Comparison of ENCODE assay signal across 8 cellular contexts in the genomic region with DNA sequence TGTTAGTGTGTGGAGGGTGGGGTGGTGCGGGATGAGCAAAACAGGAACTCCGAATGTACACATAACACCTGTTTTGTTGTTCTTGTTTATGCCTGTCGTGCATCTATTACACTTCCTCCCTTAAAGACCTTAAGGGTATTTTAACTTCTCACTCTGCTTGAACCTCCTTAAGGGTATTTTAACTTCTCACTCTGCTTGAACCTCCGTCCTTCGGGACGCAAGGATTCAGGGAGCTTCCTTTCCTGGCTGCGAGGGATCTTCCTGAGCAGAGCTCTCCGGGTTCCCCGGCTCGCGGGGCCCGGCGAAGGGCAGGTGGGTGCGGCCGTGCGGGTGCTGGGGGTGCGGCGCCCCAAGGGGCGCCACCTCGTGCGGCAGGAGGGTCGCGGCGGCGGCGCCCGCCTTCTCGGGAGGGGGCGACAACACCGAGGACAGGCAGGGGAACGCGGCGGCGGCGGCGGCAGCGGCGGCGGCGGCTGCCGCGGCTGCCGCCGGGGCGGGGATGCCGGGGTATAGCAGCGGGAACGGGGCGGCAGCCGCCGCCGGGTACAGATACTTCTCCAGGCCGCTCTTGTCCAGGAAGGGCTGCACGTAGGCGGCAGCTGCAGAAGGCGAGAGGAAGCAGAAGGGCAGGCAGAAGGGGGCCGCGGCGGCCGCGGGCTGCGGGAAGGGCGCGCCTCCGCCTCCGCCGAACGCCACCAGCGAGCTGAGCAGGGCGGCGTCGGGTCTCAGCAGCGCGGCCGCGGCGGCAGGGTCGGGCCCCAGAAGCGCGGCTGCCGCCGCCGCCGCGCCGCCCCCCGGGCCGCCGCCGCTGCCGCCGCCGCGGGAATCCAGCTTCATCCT. TPM values are rescaled to one million over a fixed set of nuclear protein-coding genes. Genes with fewer than 3 reads are reported as not detected.
DNase-seq lines count a peak whose midpoint lies in the region; ATAC-seq and TF ChIP-seq lines count a peak whose summit lies in the region.

No MANE protein-coding gene starts in this region.

- H3K4me1 ChIP-seq in mucosa of descending colon (ENCODE audit: low read depth): peaks cover 21% of the 10 kb centered on the region
- peaks cover 21% of the 10 kb centered on the region for H3K4me1 ChIP-seq in vagina

- intact Hi-C loops in mucosa of descending colon (cut with DNase I, micrococcal nuclease): loop anchor here in 1 of 2 donors (5.0 kb wide), 1 partner anchor 165 kb away; a partner anchor contains a TSS
- intact Hi-C loops in vagina (cut with DNase I): loop anchor here (10.0 kb wide), 1 partner anchor 163 kb away; no protein-coding TSS in a partner anchor

- H3K4me3 ChIP-seq in WERI-Rb-1 (ENCODE audit: low read depth, low read length) (peak overlapping the region; percentile 22), mucosa of descending colon (peak overlapping the region; percentile 17), vagina (peak overlapping the region; percentile 70 to 72)

- DNase-seq in NCI-H1417 (lab: John Stamatoyannopoulos, UW) (peak; percentile 24 to 79 (median 76)), NCI-H1417 treated with DMSO at 0.1 percent for 48 hours (lab: John Stamatoyannopoulos, UW) (no peak), HK-2 (ENCODE audit: unreplicated experiment) (peak; percentile 24), WERI-Rb-1 (peak; percentile 11), mucosa of descending colon (peak; percentile 30 to 67 (median 58)), vagina (ENCODE audit: extremely low spot score in 2 of 2) (no peak), AG20443 (ENCODE audit: low spot score) (no peak)
- DNase-seq in effector memory CD8-positive, alpha-beta T cell: no peak

- no peak for TF ChIP-seq CTCF in WERI-Rb-1 (IDR thresholded peaks at IDR 0.05; ENCODE audit: low read depth, low read length)
- TF ChIP-seq CTCF in mucosa of descending colon (IDR thresholded peaks at IDR 0.05): no peak
- no peak for TF ChIP-seq CTCF in vagina (IDR thresholded peaks at IDR 0.05)

- H3K27me3 Mint-ChIP-seq in effector memory CD8-positive, alpha-beta T cell: peaks cover 76 to 79% of the 10 kb centered on the region in 2 donors

- H3K4me3 Mint-ChIP-seq in effector memory CD8-positive, alpha-beta T cell: peak overlapping the region; percentile 68 to 75

- H3K9me3 ChIP-seq in WERI-Rb-1 (ENCODE audit: severe bottlenecking) (no peaks in the 10 kb centered on the region), mucosa of descending colon (no peaks in the 10 kb centered on the region), vagina (no peaks in the 10 kb centered on the region)

- H3K36me3 Mint-ChIP-seq in effector memory CD8-positive, alpha-beta T cell (ENCODE audit: insufficient read depth): no peaks in the 10 kb centered on the region

- no peak overlapping the region for H3K27ac Mint-ChIP-seq in effector memory CD8-positive, alpha-beta T cell

- peak; percentile 54 for ATAC-seq in effector memory CD8-positive, alpha-beta T cell (replicated peaks)
- ATAC-seq in mucosa of descending colon: peak; percentile 0

- peaks cover 25 to 31% of the 10 kb centered on the region in 2 donors for H3K4me1 Mint-ChIP-seq in effector memory CD8-positive, alpha-beta T cell (ENCODE audit: low read depth in 2 of 2)

- H3K36me3 ChIP-seq in WERI-Rb-1 (no peaks in the 10 kb centered on the region), mucosa of descending colon (ENCODE audit: low read depth) (no peaks in the 10 kb centered on the region), vagina (no peaks in the 10 kb centered on the region)

- no peak for TF ChIP-seq POLR2A in vagina (IDR thresholded peaks at IDR 0.05)

- H3K27ac ChIP-seq in WERI-Rb-1 (no peak overlapping the region), vagina (peak overlapping the region; percentile 94)

- H3K9me3 Mint-ChIP-seq in effector memory CD8-positive, alpha-beta T cell: no peaks in the 10 kb centered on the region

- H3K27me3 ChIP-seq in WERI-Rb-1 (ENCODE audit: insufficient read depth, low read depth, severe bottlenecking): peaks cover 57% of the 10 kb centered on the region
- no peaks in the 10 kb centered on the region for H3K27me3 ChIP-seq in vagina

RNA-seq across cellular contexts. Expression of a gene that starts 2.8 kb away (rescaled TPM):
- total RNA-seq in mucosa of descending colon: 10 to 100 TPM; 41.0 to 91.9 (median 43.0) TPM
- total RNA-seq in vagina: 2.9 TPM

Comparison
In these comparisons a context has a peak if more than half of its experiments do, and no peak if none do; other contexts are left out.
1. DNase-seq: peak in NCI-H1417 (3 of 3), HK-2 (single experiment), WERI-Rb-1 (single experiment) and mucosa of descending colon (3 of 3); none in NCI-H1417 treated with DMSO at 0.1 percent for 48 hours (single experiment), effector memory CD8-positive, alpha-beta T cell (0 of 3), vagina (0 of 2) and AG20443 (single experiment).
2. H3K4me3 ChIP-seq: peak in every context shown above with its lines; median percentile 71 in vagina; 22 in WERI-Rb-1; 17 in mucosa of descending colon.
3. RNA of a gene that starts 2.8 kb away (total RNA-seq): 41.0 to 91.9 TPM in mucosa of descending colon; 2.9 TPM in vagina (single experiment); every median in the first group is over 10 times any median in the second.